8 cellular contexts compared by ENCODE assay signal in the genomic region with DNA sequence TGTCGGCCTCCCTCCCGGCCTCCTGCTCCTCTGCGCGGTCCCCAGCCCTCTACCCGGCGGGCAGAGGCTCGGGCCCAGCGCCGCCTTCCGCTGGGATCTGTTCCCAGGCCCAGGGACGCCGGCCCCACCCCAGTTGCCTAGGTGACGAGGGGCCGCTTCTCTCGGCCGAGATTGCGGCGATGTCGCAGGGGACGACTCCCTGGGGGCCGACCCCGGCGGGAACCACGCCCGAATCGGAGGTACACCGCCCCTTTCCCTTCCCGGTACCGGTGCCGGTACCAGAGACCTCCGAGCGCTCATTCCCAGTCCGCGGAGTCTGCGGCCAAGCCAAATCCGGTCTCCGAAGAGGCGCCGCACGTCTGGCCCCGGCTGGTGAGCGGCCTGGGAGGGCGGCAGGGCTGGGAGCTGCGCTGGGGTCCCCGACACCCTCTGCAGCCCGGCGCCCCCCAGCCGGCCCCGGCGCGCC. TPM values are rescaled to one million over a fixed set of nuclear protein-coding genes. Genes with fewer than 3 reads are reported as not detected.
A peak's percentile ranks its signal among the peaks of the same experiment; 100 is the strongest.
DNase-seq lines count a peak whose midpoint lies in the region; ATAC-seq and TF ChIP-seq lines count a peak whose summit lies in the region.

CABCOCO1 (plus strand) TSS at position 136 of the 466 bp plus-strand sequence; CDS start at position 180, 44 bp downstream.

- H3K27ac Mint-ChIP-seq in glutamatergic neuron (ENCODE audit: unreplicated experiment) (no peak within 1 kb of the TSS), neural crest cell (ENCODE audit: unreplicated experiment) (no peak within 1 kb of the TSS)
- no peak within 1 kb of the TSS for H3K27ac Mint-ChIP-seq in activated T-helper 17 cell treated with anti-CD3 and anti-CD28 coated beads, Interleukin-2, amount 50 U/mL, for 72 hours

- CTCF ChIA-PET in HEK293 (lab: Yijun Ruan, JAX) = interaction anchor here (0.6 kb wide), 1 partner anchor 820 kb away, joined by 3 read pairs; no protein-coding TSS in a partner anchor

- TF ChIP-seq CTCF in HEK293 (tag by site-specific recombination; IDR thresholded peaks at IDR 0.05) (no peak), glutamatergic neuron (IDR thresholded peaks at IDR 0.05; ENCODE audit: partially characterized antibody, unreplicated experiment) (no peak), neural crest cell (conservative IDR thresholded peaks at IDR 0.05) (no peak)

- peak within 1 kb of the TSS; percentile 82 for H3K4me3 Mint-ChIP-seq in glutamatergic neuron (ENCODE audit: unreplicated experiment)
- H3K4me3 Mint-ChIP-seq in neural crest cell = peak within 1 kb of the TSS; percentile 81
- no peak within 1 kb of the TSS for H3K4me3 Mint-ChIP-seq in activated T-helper 17 cell treated with anti-CD3 and anti-CD28 coated beads, Interleukin-2, amount 50 U/mL, for 72 hours

- H3K27me3 Mint-ChIP-seq in glutamatergic neuron (ENCODE audit: unreplicated experiment) (no peaks in the 10 kb centered on the region), neural crest cell (ENCODE audit: low read depth) (peaks cover 6% of the 10 kb centered on the region)
- peaks cover 40% of the 10 kb centered on the region for H3K27me3 Mint-ChIP-seq in activated T-helper 17 cell treated with anti-CD3 and anti-CD28 coated beads, Interleukin-2, amount 50 U/mL, for 72 hours

- peaks cover 2% of the 10 kb centered on the region for H3K4me1 Mint-ChIP-seq in glutamatergic neuron (ENCODE audit: low read depth, unreplicated experiment)
- H3K4me1 Mint-ChIP-seq in neural crest cell = no peaks in the 10 kb centered on the region
- H3K4me1 Mint-ChIP-seq in activated T-helper 17 cell treated with anti-CD3 and anti-CD28 coated beads, Interleukin-2, amount 50 U/mL, for 72 hours = no peaks in the 10 kb centered on the region

- H3K4me1 ChIP-seq in HEK293 (ENCODE audit: control insufficient read depth, insufficient read depth, low read length) = no peaks in the 10 kb centered on the region

- peak within 1 kb of the TSS; percentile 64 for H3K4me3 ChIP-seq in HEK293 (ENCODE audit: low read depth, low read length)

- POLR2A ChIA-PET in HEK293 (lab: Yijun Ruan, JAX) = no interaction called here

- H3K9me3 Mint-ChIP-seq in glutamatergic neuron (ENCODE audit: unreplicated experiment) (no peaks in the 10 kb centered on the region), neural crest cell (no peaks in the 10 kb centered on the region)
- H3K9me3 Mint-ChIP-seq in activated T-helper 17 cell treated with anti-CD3 and anti-CD28 coated beads, Interleukin-2, amount 50 U/mL, for 72 hours = no peaks in the 10 kb centered on the region

- no peaks in the 10 kb centered on the region for H3K36me3 ChIP-seq in HEK293 (ENCODE audit: control insufficient read depth in 2 of 2, insufficient read depth in 1 of 2, low read length in 2 of 2)

- H3K36me3 Mint-ChIP-seq in glutamatergic neuron (ENCODE audit: unreplicated experiment) = no peaks in the 10 kb centered on the region
- H3K36me3 Mint-ChIP-seq in neural crest cell (ENCODE audit: low read depth) = no peaks in the 10 kb centered on the region
- H3K36me3 Mint-ChIP-seq in activated T-helper 17 cell treated with anti-CD3 and anti-CD28 coated beads, Interleukin-2, amount 50 U/mL, for 72 hours (ENCODE audit: low read depth) = no peaks in the 10 kb centered on the region

- ATAC-seq in HG02798 (IDR thresholded peaks at IDR 0.05; ENCODE audit: poor library complexity, unreplicated experiment) = no peak
- ATAC-seq in activated T-helper 17 cell treated with anti-CD3 and anti-CD28 coated beads, Interleukin-2, amount 50 U/mL, for 72 hours (replicated peaks) = no peak

- no peaks in the 10 kb centered on the region for H3K9me3 ChIP-seq in HEK293 (ENCODE audit: control insufficient read depth, insufficient read depth, low read depth, low read length)

- DNase-seq in T1000 (lab: John Stamatoyannopoulos, UW) = peak; percentile 59
- DNase-seq in glutamatergic neuron = peak; percentile 89
- DNase-seq in neural crest cell (ENCODE audit: low read depth, low spot score) = peak; percentile 68
- DNase-seq in NCI-H1436 treated with DMSO at 0.1 percent for 48 hours (lab: John Stamatoyannopoulos, UW) = no peak
- no peak for DNase-seq in activated CD4-positive, alpha-beta T cell treated with anti-CD3 and anti-CD28 coated beads, Interleukin-2, amount 50 U/mL, for 48 hours

- peak within 1 kb of the TSS; percentile 44; the same call in 1 of the 2 replicates for H3K27ac ChIP-seq in HEK293 (ENCODE audit: extremely low read depth, low read depth, low read length)

TF ChIP-seq in HEK293, 187 proteins besides CTCF, POLR2A, EP300 and RAD21 (continues in another document):
- TF ChIP-seq ZNF529 (tag by site-specific recombination; IDR thresholded peaks at IDR 0.05; ENCODE audit: insufficient replicate concordance) (no peak), ZBTB10 (tag by site-specific recombination; IDR thresholded peaks at IDR 0.05) (no peak), ZNF280C (tag by site-specific recombination; IDR thresholded peaks at IDR 0.05) (no peak), ZNF768 (tag by site-specific recombination; IDR thresholded peaks at IDR 0.05) (no peak)
- TF ChIP-seq, protein P1, sequence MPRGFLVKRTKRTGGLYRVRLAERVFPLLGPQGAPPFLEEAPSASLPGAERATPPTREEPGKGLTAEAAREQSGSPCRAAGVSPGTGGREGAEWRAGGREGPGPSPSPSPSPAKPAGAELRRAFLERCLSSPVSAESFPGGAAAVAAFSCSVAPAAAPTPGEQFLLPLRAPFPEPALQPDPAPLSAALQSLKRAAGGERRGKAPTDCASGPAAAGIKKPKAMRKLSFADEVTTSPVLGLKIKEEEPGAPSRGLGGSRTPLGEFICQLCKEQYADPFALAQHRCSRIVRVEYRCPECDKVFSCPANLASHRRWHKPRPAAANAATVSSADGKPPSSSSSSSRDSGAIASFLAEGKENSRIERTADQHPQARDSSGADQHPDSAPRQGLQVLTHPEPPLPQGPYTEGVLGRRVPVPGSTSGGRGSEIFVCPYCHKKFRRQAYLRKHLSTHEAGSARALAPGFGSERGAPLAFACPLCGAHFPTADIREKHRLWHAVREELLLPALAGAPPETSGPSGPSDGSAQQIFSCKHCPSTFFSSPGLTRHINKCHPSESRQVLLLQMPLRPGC (tag by site-specific recombination; IDR thresholded peaks at IDR 0.05) = no peak

RNA-seq across cellular contexts. Expression of gene CABCOCO1, which starts in this region (rescaled TPM):
- total RNA-seq in glutamatergic neuron (ENCODE audit: unreplicated experiment) (not detected), neural crest cell (0.30 TPM in 1 of 2 replicates, not detected in the other)
- not detected for total RNA-seq in activated T-helper 17 cell treated with anti-CD3 and anti-CD28 coated beads, Interleukin-2, amount 50 U/mL, for 72 hours

Comparison
In these comparisons a context has a peak if more than half of its experiments do, and no peak if none do; other contexts are left out.
1. Peak in DNase-seq in glutamatergic neuron; RNA of the gene not detected or under 1 TPM.
2. Peak in DNase-seq in neural crest cell; RNA of the gene not detected or under 1 TPM.